In the genomic region with DNA sequence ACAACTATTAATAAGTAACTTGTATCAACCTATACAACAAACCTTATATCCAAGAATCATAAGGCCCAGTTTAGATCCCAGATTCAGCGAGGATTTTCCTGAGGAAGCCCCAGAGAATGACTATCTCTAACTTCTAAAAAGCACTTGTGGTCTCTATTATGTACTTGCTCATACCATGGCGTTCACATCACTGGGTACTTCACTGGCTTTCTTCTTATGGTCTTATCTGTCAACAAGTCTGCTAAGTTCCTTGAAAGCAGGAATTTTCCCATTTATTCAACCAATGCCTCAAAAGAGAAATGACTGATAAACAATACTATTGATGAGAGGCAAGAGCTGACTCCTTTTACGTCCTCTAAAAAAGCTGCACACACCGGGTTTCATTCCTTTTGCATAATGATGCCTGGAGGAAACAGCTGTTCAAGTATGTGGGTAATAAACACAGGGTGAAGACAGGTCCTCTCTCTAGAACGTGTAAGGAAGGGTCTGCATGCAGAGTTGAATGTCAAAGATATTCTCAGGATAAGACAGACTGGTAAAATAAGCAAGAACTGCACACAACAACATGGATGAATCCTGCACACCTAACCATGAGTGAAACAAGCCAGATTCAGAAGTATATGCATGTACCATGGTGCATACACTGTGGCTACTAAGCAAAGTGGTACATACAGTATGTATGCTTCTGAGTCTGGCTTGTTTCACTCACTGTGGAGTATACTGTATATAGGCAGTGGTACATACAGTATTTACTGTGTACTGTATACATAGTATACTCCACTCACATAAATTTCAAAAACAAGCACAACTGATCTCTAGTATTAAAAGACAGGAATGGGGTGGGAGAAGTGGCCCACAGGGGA, we compare ENCODE assay signal across 12 cellular contexts. TPM values are rescaled to one million over a fixed set of nuclear protein-coding genes. Genes with fewer than 3 reads are reported as not detected.
DNase-seq lines count a peak whose midpoint lies in the region; ATAC-seq, FAIRE-seq and TF ChIP-seq lines count a peak whose summit lies in the region.
"Had no signal": no experiment of that assay in that cellular context is flagged by ENCODE, and none has a peak within 500 bp of the region (broad histone marks: within the 10 kb centered on the region; RNA-seq: fewer than 3 reads in every experiment).

No MANE protein-coding gene starts in this region.

- no peak for DNase-seq in natural killer cell
- no peak for DNase-seq in kidney
- DNase-seq in activated CD4-positive, alpha-beta T cell treated with anti-CD3 and anti-CD28 coated beads for 1 hour = no peak
- no peak for DNase-seq in NK-92 treated with Interleukin-12 subunit alpha and Interleukin-12 subunit beta, amount 100 ng/mL, for 24 hours (lab: John Stamatoyannopoulos, UW)
- no peak for DNase-seq in NCI-H146 treated with DMSO at 0.1 percent for 48 hours (lab: John Stamatoyannopoulos, UW; ENCODE audit: unreplicated experiment)
- DNase-seq: left ventricle myocardium superior, NCI-H1436, uterus had no signal

- H3K4me3 Mint-ChIP-seq in natural killer cell = no peak overlapping the region

- TF ChIP-seq CTCF in natural killer cell (IDR thresholded peaks at IDR 0.05) (no peak), kidney (IDR thresholded peaks at IDR 0.05; ENCODE audit: borderline replicate concordance, extremely low read depth, insufficient read depth) (no peak)

- H3K9ac ChIP-seq in kidney (ENCODE audit: low read length in 2 of 2) = no peak overlapping the region

- H3K27ac ChIP-seq in kidney (ENCODE audit: low read depth in 2 of 2, low read length in 2 of 2) = no peak overlapping the region
- H3K27ac ChIP-seq: uterus had no signal

- intact Hi-C loops in natural killer cell (cut with micrococcal nuclease) (loop anchor here (10.0 kb wide), 2 partner anchors 555 to 715 kb away; a partner anchor contains a TSS), kidney (cut with DNase I) (no loop called here)

- H3K4me1 ChIP-seq in kidney (ENCODE audit: control insufficient read depth in 1 of 2, insufficient read depth in 1 of 2, low read depth in 1 of 2, low read length in 2 of 2) = peaks cover 18 to 21% of the 10 kb centered on the region in 2 donors

- H3K27me3 Mint-ChIP-seq in natural killer cell (ENCODE audit: low read depth in 2 of 2) = no peaks in the 10 kb centered on the region

- H3K9me3 Mint-ChIP-seq in natural killer cell = no peaks in the 10 kb centered on the region
- H3K9me3 Mint-ChIP-seq: activated T-helper 1 cell treated with anti-CD3 and anti-CD28 coated beads, Interleukin-12 subunit alpha, Interleukin-12 subunit beta, Interleukin-2, Interleukin-4 antibody, amounts not matched to agents 30 ng/mL and 10 ng/mL and 1 ng/mL, durations not matched to agents 14 hours and 24 hours and 36 hours had no signal

- H3K4me3 ChIP-seq in kidney (ENCODE audit: low read length in 2 of 2) = no peak overlapping the region
- H3K4me3 ChIP-seq: uterus had no signal

- peak; percentile 72 for ATAC-seq in GM18909 (IDR thresholded peaks at IDR 0.05; ENCODE audit: poor library complexity, unreplicated experiment)
- peak; percentile 51 for ATAC-seq in GM21717 (IDR thresholded peaks at IDR 0.05; ENCODE audit: unreplicated experiment)
- ATAC-seq in HG03280 (IDR thresholded peaks at IDR 0.05; ENCODE audit: unreplicated experiment) = peak; percentile 69
- ATAC-seq in natural killer cell = peak in 2 of 3 donors; percentile 19 to 61
- ATAC-seq: left ventricle myocardium superior had no signal

- no peaks in the 10 kb centered on the region for H3K36me3 Mint-ChIP-seq in natural killer cell

- H3K36me3 ChIP-seq in kidney (ENCODE audit: control insufficient read depth in 1 of 2, insufficient read depth in 2 of 2, low read length in 2 of 2) = peaks cover 0 to 4% of the 10 kb centered on the region in 2 donors
- H3K36me3 ChIP-seq: uterus had no signal

- H3K4me1 Mint-ChIP-seq in natural killer cell = peaks cover 60 to 64% of the 10 kb centered on the region in 2 donors

- no peaks in the 10 kb centered on the region for H3K9me3 ChIP-seq in kidney (ENCODE audit: control insufficient read depth in 1 of 2, low read length in 2 of 2)
- H3K9me3 ChIP-seq: uterus had no signal

- H3K27ac Mint-ChIP-seq in natural killer cell = peak overlapping the region in 1 of 2 donors; percentile 27
- H3K27ac Mint-ChIP-seq: activated T-helper 1 cell treated with anti-CD3 and anti-CD28 coated beads, Interleukin-12 subunit alpha, Interleukin-12 subunit beta, Interleukin-2, Interleukin-4 antibody, amounts not matched to agents 30 ng/mL and 10 ng/mL and 1 ng/mL, durations not matched to agents 14 hours and 24 hours and 36 hours had no signal

- FAIRE-seq in kidney (lab: Jason Lieb, UNC) = no peak

RNA-seq across cellular contexts. Expression of a gene that starts 6.9 kb away (rescaled TPM):
- total RNA-seq in natural killer cell (10 to 100 TPM; 10.2 to 12.0 (median 11.0) TPM), kidney (19.9 TPM)
- polyA plus RNA-seq in kidney (ENCODE audit: insufficient read depth, low read depth, low replicate concordance) = 8.5 TPM
